ENCODE assay signal across 9 cellular contexts in genomic region chr4:1348014-1348513, GRCh38. TPM values are rescaled to one million over a fixed set of nuclear protein-coding genes. Genes with fewer than 3 reads are reported as not detected.
DNase-seq lines count a peak whose midpoint lies in the region; ATAC-seq and TF ChIP-seq lines count a peak whose summit lies in the region.
"Had no signal": no experiment of that assay in that cellular context is flagged by ENCODE, and none has a peak within 500 bp of the region (broad histone marks: within the 10 kb centered on the region; RNA-seq: fewer than 3 reads in every experiment).

No MANE protein-coding gene starts in this region.

- H3K27ac ChIP-seq in WERI-Rb-1: peak overlapping the region; percentile 78
- peak overlapping the region; percentile 88 to 99 (median 97) for H3K27ac ChIP-seq in gastrocnemius medialis

- H3K27me3 ChIP-seq in WERI-Rb-1 (ENCODE audit: insufficient read depth, low read depth, severe bottlenecking) (no peaks in the 10 kb centered on the region), gastrocnemius medialis (no peaks in the 10 kb centered on the region)

- in situ Hi-C loops in gastrocnemius medialis (cut with MboI; ENCODE audit: low sequenced_read_pairs in 4 of 4): loop anchor here in 3 of 4 donors (5.0 to 10.0 kb wide), 2 partner anchors 93 to 96 kb away; no protein-coding TSS in a partner anchor

- no peak for ATAC-seq in gastrocnemius medialis

- peaks cover 25% of the 10 kb centered on the region for H3K36me3 ChIP-seq in WERI-Rb-1
- peaks cover 0 to 20% of the 10 kb centered on the region in 2 donors for H3K36me3 ChIP-seq in gastrocnemius medialis

- TF ChIP-seq POLR2A in gastrocnemius medialis (IDR thresholded peaks at IDR 0.05): no peak

- H3K9me3 ChIP-seq in WERI-Rb-1 (ENCODE audit: severe bottlenecking) (no peaks in the 10 kb centered on the region), gastrocnemius medialis (no peaks in the 10 kb centered on the region)

- intact Hi-C loops in gastrocnemius medialis (cut with DNase I; ENCODE audit: low total_unique reads): loop anchor here (5.0 to 10.0 kb wide), 5 partner anchors 176 to 524 kb away; partner anchors contain the start of genes FGFRL1, LETM1, NSD2 and SPON2

- DNase-seq in WERI-Rb-1: no peak
- DNase-seq in foreskin fibroblast: no peak
- DNase-seq in gastrocnemius medialis: no peak
- no peak for DNase-seq in NK-92 (lab: John Stamatoyannopoulos, UW; ENCODE audit: unreplicated experiment)
- DNase-seq in medulla oblongata (ENCODE audit: extremely low spot score): no peak
- DNase-seq in AML-193 (lab: John Stamatoyannopoulos, UW): no peak
- no peak for DNase-seq in NCI-H1048 (lab: John Stamatoyannopoulos, UW)

- TF ChIP-seq CTCF in GM12875 (IDR thresholded peaks at IDR 0.05; ENCODE audit: borderline replicate concordance, insufficient read depth, low read depth, low read length) (no peak), WERI-Rb-1 (IDR thresholded peaks at IDR 0.05; ENCODE audit: low read depth, low read length) (no peak), foreskin fibroblast (IDR thresholded peaks at IDR 0.05; ENCODE audit: low read depth, low read length) (no peak), gastrocnemius medialis (IDR thresholded peaks at IDR 0.05 in 4 of 5, conservative IDR thresholded peaks at IDR 0.05 in 1 of 5) (no peak)

- H3K4me1 ChIP-seq in gastrocnemius medialis: peaks cover 20 to 31% of the 10 kb centered on the region in 2 donors

- peak overlapping the region; percentile 91 for H3K4me3 ChIP-seq in GM12875 (ENCODE audit: low read depth, low read length)
- H3K4me3 ChIP-seq in WERI-Rb-1 (ENCODE audit: low read depth, low read length): peak overlapping the region; percentile 71
- H3K4me3 ChIP-seq in foreskin fibroblast (ENCODE audit: low read depth in 1 of 2, low read length in 2 of 2): peak overlapping the region; percentile 67 to 68
- peak overlapping the region; percentile 76 to 96 (median 88) for H3K4me3 ChIP-seq in gastrocnemius medialis

RNA-seq across cellular contexts. Expression of gene UVSSA, which starts 1.1 kb away (rescaled TPM):
- total RNA-seq in gastrocnemius medialis: 10 to 100 TPM in 3 of 4 donors, 1 to 10 TPM in 1; 8.5 to 13.2 (median 12.3) TPM

RNA-seq across cellular contexts. Expression of gene NKX1-1, which starts 58.2 kb away (rescaled TPM):
- total RNA-seq in gastrocnemius medialis: not detected
- total RNA-seq: activated CD8-positive, alpha-beta memory T cell treated with anti-CD3 and anti-CD28 coated beads for 36 hours had no signal

RNA-seq across cellular contexts. Expression of gene MAEA, which starts 58.4 kb away (rescaled TPM):
- total RNA-seq in gastrocnemius medialis: 10 to 100 TPM; 30.0 to 42.7 (median 34.3) TPM
